ENCODE assay signal across 15 cellular contexts in genomic region chr3:105772635-105773034, GRCh38.
"Had no signal": no experiment of that assay in that cellular context is flagged by ENCODE, and none has a peak within 500 bp of the region (broad histone marks: within the 10 kb centered on the region; RNA-seq: fewer than 3 reads in every experiment).

No MANE protein-coding gene starts in this region.

- H3K27ac ChIP-seq: body of pancreas, right atrium auricular region, skin epidermis, tibial nerve, vagina, VCaP had no signal

- H3K27ac Mint-ChIP-seq: activated CD4-positive, alpha-beta T cell treated with anti-CD3 and anti-CD28 coated beads for 36 hours had no signal

- H3K4me1 ChIP-seq: body of pancreas, vagina had no signal

- H3K27me3 ChIP-seq: body of pancreas, right atrium auricular region, tibial nerve, vagina had no signal

- ATAC-seq: body of pancreas had no signal

- H3K4me3 ChIP-seq: body of pancreas, right atrium auricular region, skin epidermis, tibial nerve, vagina had no signal

- DNase-seq: activated CD4-positive, alpha-beta T cell treated with anti-CD3 and anti-CD28 coated beads for 36 hours; activated naive CD4-positive, alpha-beta T cell; amniotic stem cell; body of pancreas; central memory CD4-positive, alpha-beta T cell; effector memory CD4-positive, alpha-beta T cell; hippocampal formation; midbrain; naive B cell; SW 1271 had no signal

- H3K36me3 ChIP-seq: right atrium auricular region, tibial nerve, vagina had no signal

- H3K4me3 Mint-ChIP-seq: activated CD4-positive, alpha-beta T cell treated with anti-CD3 and anti-CD28 coated beads for 36 hours had no signal

- H3K27me3 Mint-ChIP-seq: activated CD4-positive, alpha-beta T cell treated with anti-CD3 and anti-CD28 coated beads for 36 hours; naive B cell had no signal

- H3K9me3 ChIP-seq: body of pancreas, right atrium auricular region, tibial nerve, vagina had no signal
